In the genomic region with DNA sequence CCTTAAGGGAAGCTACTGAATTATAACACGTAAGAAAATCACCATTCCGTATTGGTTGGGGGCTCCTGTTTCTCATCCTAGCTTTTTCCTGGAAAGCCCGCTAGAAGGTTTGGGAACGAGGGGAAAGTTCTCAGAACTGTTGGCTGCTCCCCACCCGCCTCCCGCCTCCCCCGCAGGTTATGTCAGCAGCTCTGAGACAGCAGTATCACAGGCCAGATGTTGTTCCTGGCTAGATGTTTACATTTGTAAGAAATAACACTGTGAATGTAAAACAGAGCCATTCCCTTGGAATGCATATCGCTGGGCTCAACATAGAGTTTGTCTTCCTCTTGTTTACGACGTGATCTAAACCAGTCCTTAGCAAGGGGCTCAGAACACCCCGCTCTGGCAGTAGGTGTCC, we compare ENCODE assay signal across 22 cellular contexts. TPM values are rescaled to one million over a fixed set of nuclear protein-coding genes. Genes with fewer than 3 reads are reported as not detected.
DNase-seq lines count a peak whose midpoint lies in the region; ATAC-seq and TF ChIP-seq lines count a peak whose summit lies in the region.
"Had no signal": no experiment of that assay in that cellular context is flagged by ENCODE, and none has a peak within 500 bp of the region (broad histone marks: within the 10 kb centered on the region; RNA-seq: fewer than 3 reads in every experiment).

No MANE protein-coding gene starts in this region.

- no peaks in the 10 kb centered on the region for H3K9me3 Mint-ChIP-seq in natural killer cell
- H3K9me3 Mint-ChIP-seq in natural killer cell treated with Interleukin-12 subunit alpha and Interleukin-12 subunit beta and Interleukin-15 and Interleukin-18, amount 100 ng/mL, for 72 hours = no peaks in the 10 kb centered on the region
- no peaks in the 10 kb centered on the region for H3K9me3 Mint-ChIP-seq in activated T-helper 2 cell treated with anti-CD3 and anti-CD28 coated beads, Interferon-gamma antibody, Interleukin-2, Interleukin-4, amounts not matched to agents 10 μg/mL and 5 μg/mL and 100 μg/mL, durations not matched to agents 14 hours and 24 hours and 36 hours
- H3K9me3 Mint-ChIP-seq: T-helper 2 cell treated with Interferon-gamma antibody and Interleukin-4, amounts not matched to agents 5 μg/mL and 100 μg/mL, for 36 hours had no signal

- peak; percentile 60 for TF ChIP-seq EP300 in esophagus muscularis mucosa (IDR thresholded peaks at IDR 0.05)
- TF ChIP-seq EP300 in SK-N-SH (IDR thresholded peaks at IDR 0.05; ENCODE audit: borderline replicate concordance in 1 of 2, low read depth in 1 of 2, low read length in 1 of 2) = no peak

- no peak overlapping the region for H3K4ac ChIP-seq in trophoblast cell (ENCODE audit: low read depth, low read length)

- H3K27me3 ChIP-seq in esophagus muscularis mucosa (no peaks in the 10 kb centered on the region), SK-N-SH (ENCODE audit: insufficient read depth) (no peaks in the 10 kb centered on the region), trophoblast cell (ENCODE audit: insufficient read depth, low read length) (no peaks in the 10 kb centered on the region)
- H3K27me3 ChIP-seq: ascending aorta, dorsolateral prefrontal cortex, gastrocnemius medialis had no signal

- H4K91ac ChIP-seq in trophoblast cell (ENCODE audit: low read depth, low read length) = no peak overlapping the region

- no peaks in the 10 kb centered on the region for H3K9me3 ChIP-seq in esophagus muscularis mucosa
- no peaks in the 10 kb centered on the region for H3K9me3 ChIP-seq in SK-N-SH
- no peaks in the 10 kb centered on the region for H3K9me3 ChIP-seq in trophoblast cell (ENCODE audit: insufficient read depth, low read depth, low read length)
- H3K9me3 ChIP-seq: ascending aorta, gastrocnemius medialis had no signal

- no peak overlapping the region for H2BK5ac ChIP-seq in trophoblast cell (ENCODE audit: low read depth, low read length, poor library complexity)

- no peak overlapping the region for H4K12ac ChIP-seq in trophoblast cell (ENCODE audit: low read depth, low read length)

- no peaks in the 10 kb centered on the region for H3K9me2 ChIP-seq in SK-N-SH

- peak overlapping the region; percentile 31 to 75 for H3K27ac Mint-ChIP-seq in natural killer cell
- no peak overlapping the region for H3K27ac Mint-ChIP-seq in natural killer cell treated with Interleukin-12 subunit alpha and Interleukin-12 subunit beta and Interleukin-15 and Interleukin-18, amount 100 ng/mL, for 72 hours
- H3K27ac Mint-ChIP-seq in activated T-helper 2 cell treated with anti-CD3 and anti-CD28 coated beads, Interferon-gamma antibody, Interleukin-2, Interleukin-4, amounts not matched to agents 10 μg/mL and 5 μg/mL and 100 μg/mL, durations not matched to agents 14 hours and 24 hours and 36 hours = no peak overlapping the region
- H3K27ac Mint-ChIP-seq: progenitor cell of endocrine pancreas had no signal

- no peaks in the 10 kb centered on the region for H4K20me1 ChIP-seq in SK-N-SH (ENCODE audit: insufficient read depth)

- H3K14ac ChIP-seq in trophoblast cell (ENCODE audit: low read length) = no peak overlapping the region

- peaks cover 6 to 12% of the 10 kb centered on the region in 2 donors for H3K4me1 Mint-ChIP-seq in natural killer cell
- peaks cover 0 to 3% of the 10 kb centered on the region in 2 donors for H3K4me1 Mint-ChIP-seq in natural killer cell treated with Interleukin-12 subunit alpha and Interleukin-12 subunit beta and Interleukin-15 and Interleukin-18, amount 100 ng/mL, for 72 hours (ENCODE audit: low read depth in 2 of 2)
- H3K4me1 Mint-ChIP-seq in activated T-helper 2 cell treated with anti-CD3 and anti-CD28 coated beads, Interferon-gamma antibody, Interleukin-2, Interleukin-4, amounts not matched to agents 10 μg/mL and 5 μg/mL and 100 μg/mL, durations not matched to agents 14 hours and 24 hours and 36 hours (ENCODE audit: low read depth) = peaks cover 9% of the 10 kb centered on the region

- TF ChIP-seq RAD21 in SK-N-SH (IDR thresholded peaks at IDR 0.05; ENCODE audit: low read length) = no peak

- 51% methylated on average over 11 of the region's 11 CpGs for WGBS in esophagus muscularis mucosa
- WGBS in SK-N-SH (ENCODE audit: low lambda C conversion rate) = 92% methylated on average over 11 of the region's 11 CpGs
- no CpG with 5 or more reads among the region's 11 CpGs for WGBS in trophoblast cell (ENCODE audit: extremely low coverage, insufficient coverage, insufficient read length)

- H3K79me2 ChIP-seq in SK-N-SH (ENCODE audit: insufficient read depth) = no peaks in the 10 kb centered on the region
- H3K79me2 ChIP-seq in trophoblast cell (ENCODE audit: control insufficient read depth, insufficient read depth, low read length, poor library complexity) = no peaks in the 10 kb centered on the region

- peaks cover 0 to 27% (median 20%) of the 10 kb centered on the region in 4 donors for H3K4me1 ChIP-seq in esophagus muscularis mucosa
- H3K4me1 ChIP-seq in SK-N-SH (ENCODE audit: control insufficient read depth in 1 of 2, insufficient read depth in 2 of 2, low read depth in 1 of 2, low read length in 1 of 2) = peaks cover 0 to 31% of the 10 kb centered on the region in 2 experiments; a peak in 1 of 4 replicates
- no peaks in the 10 kb centered on the region for H3K4me1 ChIP-seq in trophoblast cell (ENCODE audit: control insufficient read depth in 1 of 2, insufficient read depth in 2 of 2, low read length in 2 of 2)
- H3K4me1 ChIP-seq: ascending aorta, gastrocnemius medialis had no signal

- intact Hi-C loops in natural killer cell (cut with micrococcal nuclease) (no loop called here), esophagus muscularis mucosa (cut with DNase I) (no loop called here)
- intact Hi-C loops in activated T-helper 2 cell treated with anti-CD3 and anti-CD28 coated beads, Interferon-gamma antibody, Interleukin-2, Interleukin-4, amounts not matched to agents 10 μg/mL and 5 μg/mL and 100 μg/mL, durations not matched to agents 14 hours and 24 hours and 36 hours (cut with micrococcal nuclease) = no loop called here

- H3K9ac ChIP-seq in SK-N-SH (no peak overlapping the region), trophoblast cell (ENCODE audit: low read length) (no peak overlapping the region)
- H3K9ac ChIP-seq: KMS-11 had no signal

- no peaks in the 10 kb centered on the region for H3K79me1 ChIP-seq in trophoblast cell (ENCODE audit: low read length)

- H2AFZ ChIP-seq in SK-N-SH (ENCODE audit: low read depth) (no peak overlapping the region), trophoblast cell (ENCODE audit: insufficient read depth, low read length, poor library complexity) (no peak overlapping the region)

- ATAC-seq in natural killer cell = no peak
- ATAC-seq in natural killer cell treated with Interleukin-12 subunit alpha and Interleukin-12 subunit beta and Interleukin-15 and Interleukin-18, amount 100 ng/mL, for 72 hours = no peak
- ATAC-seq: gastrocnemius medialis had no signal

- TF ChIP-seq CTCF in natural killer cell (IDR thresholded peaks at IDR 0.05) (no peak), esophagus muscularis mucosa (IDR thresholded peaks at IDR 0.05) (no peak), SK-N-SH (IDR thresholded peaks at IDR 0.05) (no peak)

- CTCF ChIA-PET in SK-N-SH (lab: Yijun Ruan, JAX) = interaction anchor here (0.6 to 1.7 kb wide), 3 partner anchors 47 to 135 kb away, joined by 3 to 4 read pairs (median 3); no protein-coding TSS in a partner anchor

- POLR2A ChIA-PET in SK-N-SH (lab: Yijun Ruan, JAX) = no interaction called here

- H3K4me3 Mint-ChIP-seq in natural killer cell = no peak overlapping the region
- no peak overlapping the region for H3K4me3 Mint-ChIP-seq in natural killer cell treated with Interleukin-12 subunit alpha and Interleukin-12 subunit beta and Interleukin-15 and Interleukin-18, amount 100 ng/mL, for 72 hours
- no peak overlapping the region for H3K4me3 Mint-ChIP-seq in activated T-helper 2 cell treated with anti-CD3 and anti-CD28 coated beads, Interferon-gamma antibody, Interleukin-2, Interleukin-4, amounts not matched to agents 10 μg/mL and 5 μg/mL and 100 μg/mL, durations not matched to agents 14 hours and 24 hours and 36 hours (ENCODE audit: low read depth)
- H3K4me3 Mint-ChIP-seq: T-helper 2 cell treated with Interferon-gamma antibody and Interleukin-4, amounts not matched to agents 5 μg/mL and 100 μg/mL, for 36 hours had no signal

- no peak overlapping the region for H3K18ac ChIP-seq in trophoblast cell (ENCODE audit: low read length)

- no peak for DNase-seq in natural killer cell
- no peak for DNase-seq in natural killer cell treated with Interleukin-12 subunit alpha and Interleukin-12 subunit beta and Interleukin-15 and Interleukin-18, amount 100 ng/mL, for 72 hours (ENCODE audit: low spot score)
- no peak for DNase-seq in esophagus muscularis mucosa (ENCODE audit: extremely low spot score)
- peak; percentile 28 for DNase-seq in mucosa of gallbladder (ENCODE audit: low spot score)
- no peak for DNase-seq in NCI-H82 (lab: John Stamatoyannopoulos, UW)
- no peak for DNase-seq in activated T-helper 2 cell treated with anti-CD3 and anti-CD28 coated beads, Interferon-gamma antibody, Interleukin-2, Interleukin-4, amounts not matched to agents 10 μg/mL and 5 μg/mL and 100 μg/mL, durations not matched to agents 14 hours and 24 hours and 36 hours (ENCODE audit: low spot score)
- no peak for DNase-seq in SK-N-SH
- DNase-seq in trophoblast cell = no peak
- DNase-seq: activated CD4-positive, alpha-beta T cell treated with anti-CD3 and anti-CD28 coated beads, Interleukin-2, amount 50 U/mL, for 48 hours; COR-L47; dorsolateral prefrontal cortex; gastrocnemius medialis; GF-D8; islet precursor cell; midbrain; NCI-H1092 treated with DMSO at 0.1 percent for 48 hours; SHP77 treated with DMSO at 0.1 percent for 48 hours had no signal

- no peak overlapping the region for H3K23ac ChIP-seq in trophoblast cell (ENCODE audit: low read length)

- H3K4me3 ChIP-seq in esophagus muscularis mucosa (no peak overlapping the region), SK-N-SH (ENCODE audit: low read depth in 2 of 2, low read length in 1 of 2) (no peak overlapping the region), trophoblast cell (ENCODE audit: low read depth, low read length) (no peak overlapping the region)
- H3K4me3 ChIP-seq: ascending aorta, dorsolateral prefrontal cortex, gastrocnemius medialis had no signal

- no peak overlapping the region for H4K8ac ChIP-seq in trophoblast cell (ENCODE audit: low read depth, low read length)

- no peak overlapping the region for H3K4me2 ChIP-seq in SK-N-SH
- H3K4me2 ChIP-seq in trophoblast cell (ENCODE audit: low read length) = no peak overlapping the region
- H3K4me2 ChIP-seq: KMS-11 had no signal

- no peaks in the 10 kb centered on the region for H3K27me3 Mint-ChIP-seq in natural killer cell (ENCODE audit: low read depth in 2 of 2)
- no peaks in the 10 kb centered on the region for H3K27me3 Mint-ChIP-seq in natural killer cell treated with Interleukin-12 subunit alpha and Interleukin-12 subunit beta and Interleukin-15 and Interleukin-18, amount 100 ng/mL, for 72 hours
- H3K27me3 Mint-ChIP-seq in activated T-helper 2 cell treated with anti-CD3 and anti-CD28 coated beads, Interferon-gamma antibody, Interleukin-2, Interleukin-4, amounts not matched to agents 10 μg/mL and 5 μg/mL and 100 μg/mL, durations not matched to agents 14 hours and 24 hours and 36 hours (ENCODE audit: low read depth) = no peaks in the 10 kb centered on the region
- H3K27me3 Mint-ChIP-seq: progenitor cell of endocrine pancreas had no signal

- no peak overlapping the region for H2AK5ac ChIP-seq in trophoblast cell (ENCODE audit: low read length)

- no peak overlapping the region for H2BK12ac ChIP-seq in trophoblast cell (ENCODE audit: low read length)

- TF ChIP-seq POLR2A in esophagus muscularis mucosa (IDR thresholded peaks at IDR 0.05; ENCODE audit: low read depth) = no peak

- H2BK120ac ChIP-seq in trophoblast cell (ENCODE audit: insufficient read depth, low read length, poor library complexity) = no peak overlapping the region

- no peaks in the 10 kb centered on the region for H3F3A ChIP-seq in SK-N-SH (replicated peaks; ENCODE audit: insufficient read depth)

- H3K36me3 ChIP-seq in esophagus muscularis mucosa (peaks cover 26 to 57% (median 52%) of the 10 kb centered on the region in 4 donors), SK-N-SH (replicated peaks in 1 of 2; ENCODE audit: control insufficient read depth in 1 of 2, insufficient read depth in 2 of 2, low read length in 1 of 2) (peaks cover 0 to 47% of the 10 kb centered on the region in 2 experiments), trophoblast cell (ENCODE audit: control insufficient read depth in 1 of 2, insufficient read depth in 2 of 2, low read length in 2 of 2) (peaks cover 55 to 59% of the 10 kb centered on the region in 2 experiments)

- H3K36me3 Mint-ChIP-seq in natural killer cell = no peaks in the 10 kb centered on the region
- H3K36me3 Mint-ChIP-seq in natural killer cell treated with Interleukin-12 subunit alpha and Interleukin-12 subunit beta and Interleukin-15 and Interleukin-18, amount 100 ng/mL, for 72 hours = no peaks in the 10 kb centered on the region
- peaks cover 10% of the 10 kb centered on the region for H3K36me3 Mint-ChIP-seq in activated T-helper 2 cell treated with anti-CD3 and anti-CD28 coated beads, Interferon-gamma antibody, Interleukin-2, Interleukin-4, amounts not matched to agents 10 μg/mL and 5 μg/mL and 100 μg/mL, durations not matched to agents 14 hours and 24 hours and 36 hours (ENCODE audit: low read depth)

- H3K27ac ChIP-seq in esophagus muscularis mucosa (replicated peaks in 1 of 4) (peak overlapping the region; percentile 15 to 75 (median 32)), SK-N-SH (ENCODE audit: low read depth in 2 of 2, low read length in 1 of 2) (no peak overlapping the region), trophoblast cell (ENCODE audit: low read depth, low read length) (no peak overlapping the region)
- H3K27ac ChIP-seq: gastrocnemius medialis, HL-60, KMS-11 had no signal

RNA-seq across cellular contexts. Expression of a gene that starts 7.1 kb away (rescaled TPM):
- total RNA-seq in natural killer cell (1 to 10 TPM in 2 of 3 donors, under 1 TPM in 1; 0.54 to 2.2 (median 1.8) TPM), esophagus muscularis mucosa (under 1 TPM; 0.06 to 0.83 (median 0.40) TPM), mucosa of gallbladder (1.2 TPM)
- total RNA-seq in natural killer cell treated with Interleukin-12 subunit alpha and Interleukin-12 subunit beta and Interleukin-15 and Interleukin-18, amount 100 ng/mL, for 72 hours = 1 to 10 TPM; 1.8 to 2.0 TPM
- total RNA-seq in activated T-helper 2 cell treated with anti-CD3 and anti-CD28 coated beads, Interferon-gamma antibody, Interleukin-2, Interleukin-4, amounts not matched to agents 10 μg/mL and 5 μg/mL and 100 μg/mL, durations not matched to agents 14 hours and 24 hours and 36 hours = 0.64 and 0.68 TPM in 2 replicates
- 0.15 and 0.18 TPM in 2 replicates for polyA plus RNA-seq in SK-N-SH (2012; rRNA removed)
- polyA plus RNA-seq in SK-N-SH (2012; cell fraction: cytosol; rRNA removed) = 0.07 and 0.08 TPM in 2 replicates
- 1.6 and 1.8 TPM in 2 replicates for polyA plus RNA-seq in SK-N-SH (2012; cell fraction: nucleus; rRNA removed)
- 0.15 and 0.23 TPM in 2 replicates for polyA plus RNA-seq in trophoblast cell (2013)
- total RNA-seq: ascending aorta had no signal

RNA-seq across cellular contexts. Expression of a gene that starts 50.9 kb away (rescaled TPM):
- total RNA-seq in natural killer cell (10 to 100 TPM; 10.5 to 12.3 (median 10.6) TPM), esophagus muscularis mucosa (10 to 100 TPM; 16.2 to 23.0 (median 19.2) TPM), mucosa of gallbladder (47.1 TPM)
- total RNA-seq in natural killer cell treated with Interleukin-12 subunit alpha and Interleukin-12 subunit beta and Interleukin-15 and Interleukin-18, amount 100 ng/mL, for 72 hours = 1 to 10 TPM; 1.9 to 7.0 TPM
- 7.0 and 8.3 TPM in 2 replicates for total RNA-seq in activated T-helper 2 cell treated with anti-CD3 and anti-CD28 coated beads, Interferon-gamma antibody, Interleukin-2, Interleukin-4, amounts not matched to agents 10 μg/mL and 5 μg/mL and 100 μg/mL, durations not matched to agents 14 hours and 24 hours and 36 hours
- polyA plus RNA-seq in SK-N-SH (2012; rRNA removed) = 11.4 and 18.4 TPM in 2 replicates
- 7.2 and 9.5 TPM in 2 replicates for polyA plus RNA-seq in SK-N-SH (2012; cell fraction: cytosol; rRNA removed)
- 50.2 and 78.3 TPM in 2 replicates for polyA plus RNA-seq in SK-N-SH (2012; cell fraction: nucleus; rRNA removed)
- polyA plus RNA-seq in trophoblast cell (2013) = 12.0 and 14.8 TPM in 2 replicates

Comparison
In these comparisons a context has a peak if more than half of its experiments do, and no peak if none do; other contexts are left out.
1. H3K27ac Mint-ChIP-seq: peak in natural killer cell (2 of 2); none in natural killer cell treated with Interleukin-12 subunit alpha and Interleukin-12 subunit beta and Interleukin-15 and Interleukin-18, amount 100 ng/mL, for 72 hours (0 of 2) and activated T-helper 2 cell treated with anti-CD3 and anti-CD28 coated beads, Interferon-gamma antibody, Interleukin-2, Interleukin-4, amounts not matched to agents 10 μg/mL and 5 μg/mL and 100 μg/mL, durations not matched to agents 14 hours and 24 hours and 36 hours (single experiment).
2. H3K27ac ChIP-seq: peak in esophagus muscularis mucosa (4 of 4); none in SK-N-SH (0 of 2) and trophoblast cell (single experiment).